19 cellular contexts compared by ENCODE assay signal in the genomic region with DNA sequence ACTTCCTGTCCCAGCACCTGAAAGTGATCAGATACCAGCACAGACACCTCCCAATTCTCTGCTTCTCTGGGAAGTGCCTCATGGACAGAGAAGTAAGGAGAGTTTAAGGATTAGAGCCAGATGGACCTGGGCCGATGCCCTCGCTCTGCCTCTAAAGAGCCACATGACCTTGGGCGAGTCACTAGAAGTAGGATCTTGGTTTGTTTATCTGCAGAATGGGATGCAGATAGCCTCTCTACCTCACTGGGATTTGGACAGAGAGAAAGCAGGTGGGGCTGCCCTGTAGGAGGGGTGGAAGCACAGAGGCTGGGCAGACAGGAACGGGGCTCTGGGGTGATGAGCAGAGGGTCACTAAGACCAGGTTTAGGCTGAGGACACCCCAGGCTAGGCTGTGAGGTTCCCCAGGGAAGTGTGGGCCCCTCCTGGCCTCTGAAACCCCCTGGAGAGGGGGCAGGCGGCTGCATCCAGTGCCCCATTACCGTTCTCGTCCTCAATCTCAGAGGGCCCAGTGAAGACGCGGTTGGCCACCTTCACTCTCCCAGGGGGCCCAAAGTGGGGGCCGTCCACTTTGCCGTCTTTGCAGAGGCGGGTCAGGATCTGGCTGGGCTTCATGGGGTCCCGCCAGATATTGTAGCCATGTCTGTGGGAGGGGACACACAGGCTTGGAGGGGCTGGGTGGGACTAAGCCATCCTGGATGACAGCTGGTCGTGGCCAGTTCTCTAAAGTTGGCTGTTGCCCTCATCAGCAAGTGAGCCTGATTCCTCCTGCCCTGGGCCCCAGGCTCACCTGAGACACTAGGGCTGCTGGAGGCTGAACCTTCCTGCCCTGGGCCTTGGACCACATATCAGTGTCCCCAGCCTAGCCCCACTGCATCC. TPM values are rescaled to one million over a fixed set of nuclear protein-coding genes. Genes with fewer than 3 reads are reported as not detected.
DNase-seq lines count a peak whose midpoint lies in the region; ATAC-seq, FAIRE-seq and TF ChIP-seq lines count a peak whose summit lies in the region.
"Had no signal": no experiment of that assay in that cellular context is flagged by ENCODE, and none has a peak within 500 bp of the region (broad histone marks: within the 10 kb centered on the region; RNA-seq: fewer than 3 reads in every experiment).

No MANE protein-coding gene starts in this region.

- peak overlapping the region in 2 of 11 experiments; percentile 14 to 28; a peak in 1 of 22 replicates for H3K9ac ChIP-seq in BLaER1 treated with 17β-estradiol and CSF1 and Interleukin-3, amounts not matched to agents 10 nM and 100 nM
- no peak overlapping the region for H3K9ac ChIP-seq in HepG2 (ENCODE audit: insufficient read depth, low read depth, low read length)
- H3K9ac ChIP-seq: GM23248 had no signal

- ATAC-seq in HepG2 (no peak), sciatic nerve (no peak)
- ATAC-seq: Panc1 had no signal

- CTCF ChIA-PET in HepG2 (lab: Yijun Ruan, JAX; ENCODE audit: low intra/inter-chr PET ratio, low total read pairs), result no interaction called here
- CTCF ChIA-PET in GM10248 (lab: Yijun Ruan, JAX), result no interaction called here

- no peaks in the 10 kb centered on the region for H3K79me2 ChIP-seq in HepG2 (ENCODE audit: insufficient read depth, low read length)

- no peak overlapping the region for H2AFZ ChIP-seq in HepG2 (ENCODE audit: low read length)
- H2AFZ ChIP-seq: GM23248 had no signal

- peak overlapping the region in 7 of 11 experiments; percentile 6 to 58 (median 41); a peak in 8 of 22 replicates for H3K4me2 ChIP-seq in BLaER1 treated with 17β-estradiol and CSF1 and Interleukin-3, amounts not matched to agents 10 nM and 100 nM
- no peak overlapping the region for H3K4me2 ChIP-seq in HepG2 (ENCODE audit: low read depth, low read length)

- H3K9me3 Mint-ChIP-seq in HFFc6, result peaks cover 6% of the 10 kb centered on the region; the same call in 1 of the 2 replicates

- no peak for TF ChIP-seq POLR2A in HepG2 (IDR thresholded peaks at IDR 0.05; ENCODE audit: insufficient read depth in 1 of 2, low read depth in 2 of 2, low read length in 2 of 2)

- no peak for TF ChIP-seq RAD21 in HepG2 (CRISPR knock-in tag; IDR thresholded peaks at IDR 0.05)

- no peak overlapping the region for H3K27ac ChIP-seq in BLaER1 treated with 17β-estradiol and CSF1 and Interleukin-3, amounts not matched to agents 10 nM and 100 nM
- H3K27ac ChIP-seq in HepG2 (ENCODE audit: extremely low read length, insufficient read depth, low read length), result no peak overlapping the region
- H3K27ac ChIP-seq: GM23248 had no signal

- no peaks in the 10 kb centered on the region for H3K27me3 ChIP-seq in BLaER1 treated with 17β-estradiol and CSF1 and Interleukin-3, amounts not matched to agents 10 nM and 100 nM
- H3K27me3 ChIP-seq in HepG2 (ENCODE audit: control insufficient read depth in 1 of 2, insufficient read depth in 2 of 2, low read length in 2 of 2), result 0 out of 5 replicates have a peak, but pooled peaks cover 0 to 3% of the 10 kb centered on the region in 2 experiments
- H3K27me3 ChIP-seq: MG63 had no signal

- H3K4me1 Mint-ChIP-seq in HFFc6 (ENCODE audit: low read depth), result peaks cover 7% of the 10 kb centered on the region; the same call in 1 of the 2 replicates

- H3K27me3 Mint-ChIP-seq in HFFc6 (ENCODE audit: insufficient read depth), result peaks cover 12% of the 10 kb centered on the region

- H3K36me3 ChIP-seq in BLaER1 treated with 17β-estradiol and CSF1 and Interleukin-3, amounts not matched to agents 10 nM and 100 nM, result no peaks in the 10 kb centered on the region
- no peaks in the 10 kb centered on the region for H3K36me3 ChIP-seq in HepG2 (replicated peaks in 1 of 2; ENCODE audit: control insufficient read depth in 1 of 2, insufficient read depth in 2 of 2, low read length in 2 of 2)
- H3K36me3 ChIP-seq: MG63 had no signal

- TF ChIP-seq EP300 in HepG2 (IDR thresholded peaks at IDR 0.05; ENCODE audit: low read depth in 2 of 2, low read length in 2 of 2), result no peak
- TF ChIP-seq EP300 in HepG2 (CRISPR knock-in tag; IDR thresholded peaks at IDR 0.05; ENCODE audit: borderline replicate concordance), result no peak

- in situ Hi-C loops in HepG2 (cut with HindIII; ENCODE audit: extremely low pct_ligation_motif_present, low pct_unique_long_range_greater_than_20kb), result loop anchor here (5.0 to 10.0 kb wide), 2 partner anchors 147 to 230 kb away; no protein-coding TSS in a partner anchor

- no peaks in the 10 kb centered on the region for H4K20me1 ChIP-seq in BLaER1 treated with 17β-estradiol and CSF1 and Interleukin-3, amounts not matched to agents 10 nM and 100 nM
- no peaks in the 10 kb centered on the region for H4K20me1 ChIP-seq in HepG2 (ENCODE audit: insufficient read depth, low read length)

- peaks cover 0 to 32% (median 14%) of the 10 kb centered on the region in 10 experiments; a peak in 15 of 20 replicates for H3K4me1 ChIP-seq in BLaER1 treated with 17β-estradiol and CSF1 and Interleukin-3, amounts not matched to agents 10 nM and 100 nM
- H3K4me1 ChIP-seq in HepG2 (ENCODE audit: insufficient read depth, low read length), result peaks cover 18% of the 10 kb centered on the region

- no TSS peak for BruUV-seq in HepG2 (replicated peaks; lab: Mats Ljungman, UMichigan)

- FAIRE-seq in HepG2 (lab: Jason Lieb, UNC), result peak; percentile 28

- intact Hi-C loops in HepG2 (cut with micrococcal nuclease; ENCODE audit: unreplicated experiment) (loop anchor here (5.0 to 10.0 kb wide), 2 partner anchors 117 to 510 kb away; a partner anchor contains a TSS), sciatic nerve (cut with DNase I) (loop anchor here (10.0 kb wide), 1 partner anchor 110 kb away; no protein-coding TSS in a partner anchor)

- no peak for TF ChIP-seq CTCF in HFF-Myc (IDR thresholded peaks at IDR 0.05; ENCODE audit: low read depth, low read length, missing control alignments)
- TF ChIP-seq CTCF in HepG2 (CRISPR knock-in tag; IDR thresholded peaks at IDR 0.05), result no peak
- no peak for TF ChIP-seq CTCF in GM10248 (IDR thresholded peaks at IDR 0.05; ENCODE audit: control extremely low read depth, extremely low read depth, low read depth, missing control alignments)
- TF ChIP-seq CTCF in HFFc6 (IDR thresholded peaks at IDR 0.05), result no peak

- DNase-seq in HFF-Myc (ENCODE audit: extremely low read depth, low read depth) (peak; percentile 6), HepG2 (ENCODE audit: low spot score) (no peak), sciatic nerve (ENCODE audit: low spot score) (peak; percentile 41), NCI-H1436 (lab: John Stamatoyannopoulos, UW) (no peak), GM10248 (ENCODE audit: extremely low spot score) (no peak), HFFc6 (no peak)
- DNase-seq: ACHN; AML-193; CD4-positive, alpha-beta memory T cell; DMS79 treated with DMSO at 0.1 percent for 48 hours; GM23248; Karpas-422; MG63; NCI-H1105 treated with DMSO at 0.1 percent for 48 hours; NCI-H187; NCI-H226; NCI-H524 treated with DMSO at 0.1 percent for 48 hours had no signal

- no peaks in the 10 kb centered on the region for H3K9me3 ChIP-seq in BLaER1 treated with 17β-estradiol and CSF1 and Interleukin-3, amounts not matched to agents 10 nM and 100 nM (replicated peaks in 1 of 11)
- peaks cover 5% of the 10 kb centered on the region for H3K9me3 ChIP-seq in HepG2 (ENCODE audit: low read length)

- no peak overlapping the region for H3K27ac Mint-ChIP-seq in HFFc6
- H3K27ac Mint-ChIP-seq: CD4-positive, alpha-beta memory T cell had no signal

- WGBS in HepG2 (ENCODE audit: low lambda C conversion rate), result 47% methylated on average over 9 of the region's 14 CpGs

- POLR2A ChIA-PET in HepG2 (lab: Yijun Ruan, JAX) (no interaction called here), GM10248 (lab: Yijun Ruan, JAX) (no interaction called here)

- H3K36me3 Mint-ChIP-seq in HFFc6 (ENCODE audit: low read depth), result peaks cover 6% of the 10 kb centered on the region; the same call in 1 of the 2 replicates
- H3K36me3 Mint-ChIP-seq: CD4-positive, alpha-beta memory T cell had no signal

- H3K4me3 Mint-ChIP-seq in HFFc6, result no peak overlapping the region
- H3K4me3 Mint-ChIP-seq: CD4-positive, alpha-beta memory T cell had no signal

- H3K4me3 ChIP-seq in BLaER1 treated with 17β-estradiol and CSF1 and Interleukin-3, amounts not matched to agents 10 nM and 100 nM, result no peak overlapping the region
- H3K4me3 ChIP-seq in HFF-Myc (replicated peaks; ENCODE audit: low read depth, low read length) (no peak overlapping the region), HepG2 (replicated peaks in 1 of 3; ENCODE audit: insufficient read depth in 1 of 3, low read depth in 2 of 3, low read length in 3 of 3) (no peak overlapping the region)
- H3K4me3 ChIP-seq: GM23248, MG63 had no signal

RNA-seq across cellular contexts. Expression of a gene that starts 13.3 kb away (rescaled TPM):
- 0.04 TPM in 1 of 2 replicates, not detected in the other for total RNA-seq in HepG2 (2016; rRNA removed; fragmentation: Illumina TruSeq; extraction: Trizol)
- total RNA-seq in HepG2 (2016; cell fraction: cytosol; rRNA removed; fragmentation: Illumina TruSeq; extraction: Trizol; ENCODE audit: low read depth), result 0.09 TPM in 1 of 2 replicates, not detected in the other
- 0.04 TPM in 1 of 2 replicates, not detected in the other for total RNA-seq in HepG2 (2016; cell fraction: insoluble cytoplasmic fraction; rRNA removed; fragmentation: Illumina TruSeq; extraction: Trizol)
- total RNA-seq in HepG2 (2016; cell fraction: membrane; rRNA removed; fragmentation: Illumina TruSeq; extraction: Trizol), result 0.03 TPM in 1 of 2 replicates, not detected in the other
- total RNA-seq in HepG2 (2016; cell fraction: nucleus; rRNA removed; fragmentation: Illumina TruSeq; extraction: Trizol), result 0.06 TPM in 1 of 2 replicates, not detected in the other
- not detected in 2 replicates for polyA plus RNA-seq in HepG2 (2011; rRNA removed)
- polyA plus RNA-seq in HepG2 (2011; cell fraction: cytosol; rRNA removed), result 0.01 TPM in 2 replicates
- 0.12 and 0.26 TPM in 2 replicates for polyA plus RNA-seq in HepG2 (2011; cell fraction: nucleus; rRNA removed)
- polyA plus RNA-seq in HepG2 (2012), result 0.05 TPM in 1 of 2 replicates, not detected in the other
- polyA plus RNA-seq in HepG2 (2016; cell fraction: cytosol; fragmentation: Illumina TruSeq; extraction: Trizol; ENCODE audit: low read depth), result not detected in 2 replicates
- polyA plus RNA-seq in HepG2 (2016; cell fraction: insoluble cytoplasmic fraction; fragmentation: Illumina TruSeq; extraction: Trizol; ENCODE audit: low read depth), result 0.04 TPM in 1 of 2 replicates, not detected in the other
- polyA plus RNA-seq in HepG2 (2016; cell fraction: membrane; fragmentation: Illumina TruSeq; extraction: Trizol; ENCODE audit: low read depth), result not detected in 2 replicates
- 0.33 TPM in 1 of 2 replicates, not detected in the other for polyA plus RNA-seq in HepG2 (2016; cell fraction: nucleus; fragmentation: Illumina TruSeq; extraction: Trizol; ENCODE audit: insufficient read depth, low read depth)
- 0.02 TPM in 1 of 2 replicates, not detected in the other for polyA minus RNA-seq in HepG2 (2011; rRNA and poly(A)+ RNA removed; ENCODE audit: low replicate concordance)
- polyA minus RNA-seq in HepG2 (2011; cell fraction: cytosol; rRNA and poly(A)+ RNA removed), result not detected in 2 replicates
- not detected in 2 replicates for polyA minus RNA-seq in HepG2 (2011; cell fraction: nucleus; rRNA and poly(A)+ RNA removed)
- 0.13 TPM for total RNA-seq in sciatic nerve
- under 1 TPM in 1 of 6 experiments, not detected in 5; 0.05 TPM for total RNA-seq in HFFc6 (2021; fragmentation: NEBNext Ultra II Directional; extraction: Animal tissue kit (Norgen Biotek cat#: 25700))

Comparison
In these comparisons a context has a peak if more than half of its experiments do, and no peak if none do; other contexts are left out.
1. DNase-seq: peak in HFF-Myc (single experiment) and sciatic nerve (single experiment); none in HepG2 (single experiment), NCI-H1436 (single experiment), GM10248 (single experiment) and HFFc6 (single experiment).